In genomic region chr3:101732240-101732641, GRCh38 we compare ENCODE assay signal across 19 cellular contexts. TPM values are rescaled to one million over a fixed set of nuclear protein-coding genes. Genes with fewer than 3 reads are reported as not detected.
DNase-seq lines count a peak whose midpoint lies in the region; ATAC-seq, FAIRE-seq and TF ChIP-seq lines count a peak whose summit lies in the region.
"Had no signal": no experiment of that assay in that cellular context is flagged by ENCODE, and none has a peak within 500 bp of the region (broad histone marks: within the 10 kb centered on the region; RNA-seq: fewer than 3 reads in every experiment).

No MANE protein-coding gene starts in this region.

- H3K36me3 ChIP-seq in keratinocyte (ENCODE audit: control insufficient read depth in 2 of 2, extremely low read depth in 1 of 2, insufficient read depth in 2 of 2, low read length in 2 of 2) = peaks cover 10 to 23% of the 10 kb centered on the region in 2 experiments
- H3K36me3 ChIP-seq in HepG2 (replicated peaks in 1 of 2; ENCODE audit: control insufficient read depth in 1 of 2, insufficient read depth in 2 of 2, low read length in 2 of 2) = peaks cover 2 to 36% of the 10 kb centered on the region in 2 experiments; a peak in 4 of 5 replicates

- no peak overlapping the region for H3K27ac Mint-ChIP-seq in CD4-positive, alpha-beta T cell

- TF ChIP-seq EP300 in HepG2 (IDR thresholded peaks at IDR 0.05; ENCODE audit: low read depth in 2 of 2, low read length in 2 of 2) (no peak), HepG2 (CRISPR knock-in tag; IDR thresholded peaks at IDR 0.05; ENCODE audit: borderline replicate concordance) (no peak)

- dilution Hi-C loops in keratinocyte (cut with MboI; ENCODE audit: extremely low pct_ligation_motif_present, low sequenced_read_pairs) = no loop called here

- intact Hi-C loops in sciatic nerve (cut with DNase I) = no loop called here
- intact Hi-C loops in HepG2 (cut with micrococcal nuclease; ENCODE audit: unreplicated experiment) = no loop called here
- intact Hi-C loops in CD4-positive, alpha-beta T cell (cut with DNase I, micrococcal nuclease) = no loop called here

- no peaks in the 10 kb centered on the region for H3K4me1 Mint-ChIP-seq in CD4-positive, alpha-beta T cell (ENCODE audit: low read depth)

- no peaks in the 10 kb centered on the region for H3K9me3 Mint-ChIP-seq in CD4-positive, alpha-beta T cell

- no peak for TF ChIP-seq RAD21 in HepG2 (CRISPR knock-in tag; IDR thresholded peaks at IDR 0.05)

- FAIRE-seq in keratinocyte (lab: Jason Lieb, UNC) (peak; percentile 34), HepG2 (lab: Jason Lieb, UNC) (no peak)
- FAIRE-seq: G401.6 had no signal

- H2AFZ ChIP-seq in keratinocyte (ENCODE audit: control insufficient read depth, low read length) = no peak overlapping the region
- H2AFZ ChIP-seq in HepG2 (ENCODE audit: low read length) = no peak overlapping the region

- H3K27me3 Mint-ChIP-seq in CD4-positive, alpha-beta T cell = no peaks in the 10 kb centered on the region

- H3K27ac ChIP-seq in cingulate gyrus (ENCODE audit: low read depth, low read length) (peak overlapping the region; percentile 92), keratinocyte (ENCODE audit: control insufficient read depth, insufficient read depth, low read length) (no peak overlapping the region), HepG2 (ENCODE audit: extremely low read length, insufficient read depth, low read length) (no peak overlapping the region)
- H3K27ac ChIP-seq in CD4-positive, alpha-beta T cell (ENCODE audit: low read depth, low read length) = no peak overlapping the region

- 96% methylated on average over 4 of the region's 4 CpGs for WGBS in HepG2 (ENCODE audit: low lambda C conversion rate)

- peak; percentile 70 for ATAC-seq in sciatic nerve
- no peak for ATAC-seq in HepG2
- no peak for ATAC-seq in CD4-positive, alpha-beta T cell (ENCODE audit: poor library complexity)

- H3K9me3 ChIP-seq in keratinocyte (ENCODE audit: control insufficient read depth, low read depth, low read length) (no peaks in the 10 kb centered on the region), HepG2 (ENCODE audit: low read length) (no peaks in the 10 kb centered on the region)
- H3K9me3 ChIP-seq in CD4-positive, alpha-beta T cell (ENCODE audit: control insufficient read depth, low read length) = no peaks in the 10 kb centered on the region
- H3K9me3 ChIP-seq: SK-N-SH had no signal

- no peak for TF ChIP-seq POLR2A in HepG2 (IDR thresholded peaks at IDR 0.05; ENCODE audit: insufficient read depth in 1 of 2, low read depth in 2 of 2, low read length in 2 of 2)

- H3K9ac ChIP-seq in keratinocyte (ENCODE audit: control insufficient read depth, extremely low read depth, insufficient read depth, low read length) (no peak overlapping the region), HepG2 (ENCODE audit: insufficient read depth, low read depth, low read length) (no peak overlapping the region)
- H3K9ac ChIP-seq: SK-N-SH had no signal

- H3K36me3 Mint-ChIP-seq in CD4-positive, alpha-beta T cell (ENCODE audit: low read depth) = peaks cover 86% of the 10 kb centered on the region

- H3K27me3 ChIP-seq in keratinocyte (ENCODE audit: control insufficient read depth, extremely low read depth, insufficient read depth, low read length) = no peaks in the 10 kb centered on the region
- H3K27me3 ChIP-seq in HepG2 (ENCODE audit: control insufficient read depth in 1 of 2, insufficient read depth in 2 of 2, low read length in 2 of 2) = no peaks in the 10 kb centered on the region
- no peaks in the 10 kb centered on the region for H3K27me3 ChIP-seq in CD4-positive, alpha-beta T cell (ENCODE audit: control insufficient read depth, insufficient read depth, low read length)

- DNase-seq in C1 segment of cervical spinal cord (lab: John Stamatoyannopoulos, UW) (peak in 8 of 14 donors; percentile 1 to 79 (median 26)), keratinocyte (ENCODE audit: low read depth, low spot score) (no peak), sciatic nerve (ENCODE audit: low spot score) (no peak), epidermal melanocyte (ENCODE audit: insufficient read length, low spot score) (no peak), iPS-NIHi11 (ENCODE audit: low spot score) (no peak), HepG2 (ENCODE audit: low spot score) (no peak)
- DNase-seq in CD4-positive, alpha-beta T cell = no peak
- DNase-seq: 8988T, DND-41, HCEC 1CT, IMR-90, Kasumi-1, NCI-H1105 treated with DMSO at 0.1 percent for 48 hours, NCI-H1930, NCI-H2171, NCI-H82, SK-N-SH had no signal

- CTCF ChIA-PET in HepG2 (lab: Yijun Ruan, JAX; ENCODE audit: low intra/inter-chr PET ratio, low total read pairs) = no interaction called here
- CTCF ChIA-PET in CD4-positive, alpha-beta T cell (lab: Charles Lee) = no interaction called here

- BruUV-seq in HepG2 (replicated peaks; lab: Mats Ljungman, UMichigan) = no TSS peak

- H3K4me3 Mint-ChIP-seq in CD4-positive, alpha-beta T cell = no peak overlapping the region

- H3K79me2 ChIP-seq in keratinocyte (ENCODE audit: control insufficient read depth, insufficient read depth, low read length) (no peaks in the 10 kb centered on the region), HepG2 (ENCODE audit: insufficient read depth, low read length) (no peaks in the 10 kb centered on the region)

- H3K4me3 ChIP-seq in keratinocyte (ENCODE audit: control insufficient read depth in 2 of 3, extremely low read depth in 1 of 3, insufficient read depth in 2 of 3, low read depth in 1 of 3, low read length in 3 of 3) (no peak overlapping the region), HepG2 (replicated peaks in 1 of 3; ENCODE audit: insufficient read depth in 1 of 3, low read depth in 2 of 3, low read length in 3 of 3) (no peak overlapping the region)

- in situ Hi-C loops in HepG2 (cut with HindIII; ENCODE audit: extremely low pct_ligation_motif_present, low pct_unique_long_range_greater_than_20kb) = no loop called here

- H3K4me2 ChIP-seq in keratinocyte (ENCODE audit: control insufficient read depth, extremely low read depth, insufficient read depth, low read depth, low read length) = no peak overlapping the region
- no peak overlapping the region for H3K4me2 ChIP-seq in HepG2 (ENCODE audit: low read depth, low read length)
- H3K4me2 ChIP-seq: SK-N-SH had no signal

- H3K9me1 ChIP-seq in keratinocyte (ENCODE audit: control insufficient read depth, extremely low read depth, insufficient read depth, low read length) = no peaks in the 10 kb centered on the region

- POLR2A ChIA-PET in HepG2 (lab: Yijun Ruan, JAX) = no interaction called here
- POLR2A ChIA-PET in CD4-positive, alpha-beta T cell (lab: Charles Lee) = interaction anchor here (0.9 kb wide), 1 partner anchor 8 kb away, joined by 5 read pairs; the partner anchor contains the start of gene CEP97

- H3K4me1 ChIP-seq in keratinocyte (ENCODE audit: control insufficient read depth, extremely low read depth, insufficient read depth, low read length) (no peaks in the 10 kb centered on the region), HepG2 (ENCODE audit: insufficient read depth, low read length) (no peaks in the 10 kb centered on the region)

- TF ChIP-seq CTCF in keratinocyte (optimal IDR thresholded peaks at IDR 0.05 in 1 of 3, IDR thresholded peaks at IDR 0.05 in 1 of 3, conservative IDR thresholded peaks at IDR 0.05 in 1 of 3; ENCODE audit: extremely low read depth in 1 of 3, insufficient read depth in 2 of 3, low read length in 3 of 3) = no peak
- no peak for TF ChIP-seq CTCF in HepG2 (CRISPR knock-in tag; IDR thresholded peaks at IDR 0.05)
- no peak for TF ChIP-seq CTCF in CD4-positive, alpha-beta T cell (IDR thresholded peaks at IDR 0.05)

- H4K20me1 ChIP-seq in keratinocyte (ENCODE audit: control insufficient read depth, extremely low read depth, insufficient read depth, low read length) (no peaks in the 10 kb centered on the region), HepG2 (ENCODE audit: insufficient read depth, low read length) (no peaks in the 10 kb centered on the region)

RNA-seq across cellular contexts. Expression of gene CEP97, which starts 7.8 kb away (rescaled TPM):
- polyA plus RNA-seq in keratinocyte (1.6 to 3.6 TPM (median 2.6 TPM) in 3 replicates), HepG2 (2011; rRNA removed) (0.71 and 0.99 TPM in 2 replicates)
- polyA plus RNA-seq in keratinocyte (2011; ENCODE audit: low read depth) = 9.9 TPM
- polyA plus RNA-seq in keratinocyte (2011; cell fraction: cytosol; rRNA removed) = 1.1 and 1.9 TPM in 2 replicates
- 5.9 and 6.6 TPM in 2 replicates for polyA plus RNA-seq in keratinocyte (2011; cell fraction: nucleus; rRNA removed)
- 3.5 and 3.6 TPM in 2 replicates for polyA plus RNA-seq in keratinocyte (2012; ENCODE audit: low replicate concordance)
- polyA minus RNA-seq in keratinocyte = 5.1 to 10.3 TPM (median 5.2 TPM) in 3 replicates
- 3.1 TPM for polyA minus RNA-seq in keratinocyte (2011; cell fraction: cytosol; rRNA and poly(A)+ RNA removed)
- 7.5 and 10.9 TPM in 2 replicates for polyA minus RNA-seq in keratinocyte (2011; cell fraction: nucleus; rRNA and poly(A)+ RNA removed)
- total RNA-seq in sciatic nerve (19.2 TPM), HepG2 (2016; rRNA removed; fragmentation: Illumina TruSeq; extraction: Trizol) (6.5 and 10.2 TPM in 2 replicates)
- 0.88 and 0.91 TPM in 2 replicates for total RNA-seq in HepG2 (2016; cell fraction: cytosol; rRNA removed; fragmentation: Illumina TruSeq; extraction: Trizol; ENCODE audit: low read depth)
- total RNA-seq in HepG2 (2016; cell fraction: insoluble cytoplasmic fraction; rRNA removed; fragmentation: Illumina TruSeq; extraction: Trizol) = 6.7 and 10.1 TPM in 2 replicates
- 1.4 and 1.5 TPM in 2 replicates for total RNA-seq in HepG2 (2016; cell fraction: membrane; rRNA removed; fragmentation: Illumina TruSeq; extraction: Trizol)
- total RNA-seq in HepG2 (2016; cell fraction: nucleus; rRNA removed; fragmentation: Illumina TruSeq; extraction: Trizol) = 6.3 and 6.4 TPM in 2 replicates
- 0.43 and 0.78 TPM in 2 replicates for polyA plus RNA-seq in HepG2 (2011; cell fraction: cytosol; rRNA removed)
- 0.72 and 2.3 TPM in 2 replicates for polyA plus RNA-seq in HepG2 (2011; cell fraction: nucleus; rRNA removed)
- polyA plus RNA-seq in HepG2 (2012) = 1.4 and 1.8 TPM in 2 replicates
- polyA plus RNA-seq in HepG2 (2016; cell fraction: cytosol; fragmentation: Illumina TruSeq; extraction: Trizol; ENCODE audit: low read depth) = 0.03 and 0.05 TPM in 2 replicates
- polyA plus RNA-seq in HepG2 (2016; cell fraction: insoluble cytoplasmic fraction; fragmentation: Illumina TruSeq; extraction: Trizol; ENCODE audit: low read depth) = 2.2 and 2.4 TPM in 2 replicates
- polyA plus RNA-seq in HepG2 (2016; cell fraction: membrane; fragmentation: Illumina TruSeq; extraction: Trizol; ENCODE audit: low read depth) = 0.16 and 0.17 TPM in 2 replicates
- 3.7 and 4.7 TPM in 2 replicates for polyA plus RNA-seq in HepG2 (2016; cell fraction: nucleus; fragmentation: Illumina TruSeq; extraction: Trizol; ENCODE audit: insufficient read depth, low read depth)
- polyA minus RNA-seq in HepG2 (2011; rRNA and poly(A)+ RNA removed; ENCODE audit: low replicate concordance) = 1.5 and 7.8 TPM in 2 replicates
- 3.0 and 4.2 TPM in 2 replicates for polyA minus RNA-seq in HepG2 (2011; cell fraction: cytosol; rRNA and poly(A)+ RNA removed)
- 5.2 and 6.5 TPM in 2 replicates for polyA minus RNA-seq in HepG2 (2011; cell fraction: nucleus; rRNA and poly(A)+ RNA removed)
- total RNA-seq in CD4-positive, alpha-beta T cell = 1 to 10 TPM; 6.3 to 6.6 TPM

RNA-seq across cellular contexts. Expression of gene RPL24, which starts 45.7 kb away (rescaled TPM):
- polyA plus RNA-seq in keratinocyte (787 to 1,581 TPM (median 1,426 TPM) in 3 replicates), HepG2 (2011; rRNA removed) (1,058 and 1,150 TPM in 2 replicates)
- 1,422 TPM for polyA plus RNA-seq in keratinocyte (2011; ENCODE audit: low read depth)
- polyA plus RNA-seq in keratinocyte (2011; cell fraction: cytosol; rRNA removed) = 1,729 and 2,267 TPM in 2 replicates
- 326 and 477 TPM in 2 replicates for polyA plus RNA-seq in keratinocyte (2011; cell fraction: nucleus; rRNA removed)
- 1,573 and 1,783 TPM in 2 replicates for polyA plus RNA-seq in keratinocyte (2012; ENCODE audit: low replicate concordance)
- 324 to 419 TPM (median 389 TPM) in 3 replicates for polyA minus RNA-seq in keratinocyte
- polyA minus RNA-seq in keratinocyte (2011; cell fraction: cytosol; rRNA and poly(A)+ RNA removed) = 430 TPM
- 131 and 143 TPM in 2 replicates for polyA minus RNA-seq in keratinocyte (2011; cell fraction: nucleus; rRNA and poly(A)+ RNA removed)
- total RNA-seq in sciatic nerve (778 TPM), HepG2 (2016; rRNA removed; fragmentation: Illumina TruSeq; extraction: Trizol) (1,056 and 1,362 TPM in 2 replicates)
- total RNA-seq in HepG2 (2016; cell fraction: cytosol; rRNA removed; fragmentation: Illumina TruSeq; extraction: Trizol; ENCODE audit: low read depth) = 1,422 and 1,553 TPM in 2 replicates
- 1,073 and 1,398 TPM in 2 replicates for total RNA-seq in HepG2 (2016; cell fraction: insoluble cytoplasmic fraction; rRNA removed; fragmentation: Illumina TruSeq; extraction: Trizol)
- total RNA-seq in HepG2 (2016; cell fraction: membrane; rRNA removed; fragmentation: Illumina TruSeq; extraction: Trizol) = 1,942 and 1,946 TPM in 2 replicates
- total RNA-seq in HepG2 (2016; cell fraction: nucleus; rRNA removed; fragmentation: Illumina TruSeq; extraction: Trizol) = 372 and 380 TPM in 2 replicates
- 564 and 1,013 TPM in 2 replicates for polyA plus RNA-seq in HepG2 (2011; cell fraction: cytosol; rRNA removed)
- polyA plus RNA-seq in HepG2 (2011; cell fraction: nucleus; rRNA removed) = 191 and 261 TPM in 2 replicates
- 1,418 and 1,581 TPM in 2 replicates for polyA plus RNA-seq in HepG2 (2012)
- polyA plus RNA-seq in HepG2 (2016; cell fraction: cytosol; fragmentation: Illumina TruSeq; extraction: Trizol; ENCODE audit: low read depth) = 1,680 and 1,696 TPM in 2 replicates
- 1,319 and 1,459 TPM in 2 replicates for polyA plus RNA-seq in HepG2 (2016; cell fraction: insoluble cytoplasmic fraction; fragmentation: Illumina TruSeq; extraction: Trizol; ENCODE audit: low read depth)
- 1,798 and 1,842 TPM in 2 replicates for polyA plus RNA-seq in HepG2 (2016; cell fraction: membrane; fragmentation: Illumina TruSeq; extraction: Trizol; ENCODE audit: low read depth)
- 641 and 653 TPM in 2 replicates for polyA plus RNA-seq in HepG2 (2016; cell fraction: nucleus; fragmentation: Illumina TruSeq; extraction: Trizol; ENCODE audit: insufficient read depth, low read depth)
- 269 and 569 TPM in 2 replicates for polyA minus RNA-seq in HepG2 (2011; rRNA and poly(A)+ RNA removed; ENCODE audit: low replicate concordance)
- polyA minus RNA-seq in HepG2 (2011; cell fraction: cytosol; rRNA and poly(A)+ RNA removed) = 209 and 212 TPM in 2 replicates
- 213 and 250 TPM in 2 replicates for polyA minus RNA-seq in HepG2 (2011; cell fraction: nucleus; rRNA and poly(A)+ RNA removed)
- total RNA-seq in CD4-positive, alpha-beta T cell = 1,000 to 10,000 TPM; 1,722 to 1,769 TPM

RNA-seq across cellular contexts. Expression of gene NXPE3, which starts 46.8 kb away (rescaled TPM):
- polyA plus RNA-seq in keratinocyte (15.8 to 19.9 TPM (median 16.8 TPM) in 3 replicates), HepG2 (2011; rRNA removed) (3.5 and 3.6 TPM in 2 replicates)
- polyA plus RNA-seq in keratinocyte (2011; ENCODE audit: low read depth) = 2.6 TPM
- polyA plus RNA-seq in keratinocyte (2011; cell fraction: cytosol; rRNA removed) = 10.2 and 14.8 TPM in 2 replicates
- polyA plus RNA-seq in keratinocyte (2011; cell fraction: nucleus; rRNA removed) = 14.9 and 18.2 TPM in 2 replicates
- 1.6 and 13.9 TPM in 2 replicates for polyA plus RNA-seq in keratinocyte (2012; ENCODE audit: low replicate concordance)
- polyA minus RNA-seq in keratinocyte = 28.7 to 36.9 TPM (median 35.8 TPM) in 3 replicates
- polyA minus RNA-seq in keratinocyte (2011; cell fraction: cytosol; rRNA and poly(A)+ RNA removed) = 13.8 TPM
- 19.4 and 27.1 TPM in 2 replicates for polyA minus RNA-seq in keratinocyte (2011; cell fraction: nucleus; rRNA and poly(A)+ RNA removed)
- total RNA-seq in sciatic nerve (24.7 TPM), HepG2 (2016; rRNA removed; fragmentation: Illumina TruSeq; extraction: Trizol) (4.7 and 5.3 TPM in 2 replicates)
- 2.1 and 2.6 TPM in 2 replicates for total RNA-seq in HepG2 (2016; cell fraction: cytosol; rRNA removed; fragmentation: Illumina TruSeq; extraction: Trizol; ENCODE audit: low read depth)
- 4.8 and 5.6 TPM in 2 replicates for total RNA-seq in HepG2 (2016; cell fraction: insoluble cytoplasmic fraction; rRNA removed; fragmentation: Illumina TruSeq; extraction: Trizol)
- total RNA-seq in HepG2 (2016; cell fraction: membrane; rRNA removed; fragmentation: Illumina TruSeq; extraction: Trizol) = 8.2 and 9.3 TPM in 2 replicates
- 2.8 and 4.3 TPM in 2 replicates for total RNA-seq in HepG2 (2016; cell fraction: nucleus; rRNA removed; fragmentation: Illumina TruSeq; extraction: Trizol)
- polyA plus RNA-seq in HepG2 (2011; cell fraction: cytosol; rRNA removed) = 2.9 and 4.4 TPM in 2 replicates
- 1.7 and 2.3 TPM in 2 replicates for polyA plus RNA-seq in HepG2 (2011; cell fraction: nucleus; rRNA removed)
- 2.8 and 4.3 TPM in 2 replicates for polyA plus RNA-seq in HepG2 (2012)
- 3.2 and 3.3 TPM in 2 replicates for polyA plus RNA-seq in HepG2 (2016; cell fraction: cytosol; fragmentation: Illumina TruSeq; extraction: Trizol; ENCODE audit: low read depth)
- polyA plus RNA-seq in HepG2 (2016; cell fraction: insoluble cytoplasmic fraction; fragmentation: Illumina TruSeq; extraction: Trizol; ENCODE audit: low read depth) = 6.4 and 7.2 TPM in 2 replicates
- polyA plus RNA-seq in HepG2 (2016; cell fraction: membrane; fragmentation: Illumina TruSeq; extraction: Trizol; ENCODE audit: low read depth) = 7.5 and 7.8 TPM in 2 replicates
- polyA plus RNA-seq in HepG2 (2016; cell fraction: nucleus; fragmentation: Illumina TruSeq; extraction: Trizol; ENCODE audit: insufficient read depth, low read depth) = 4.1 and 5.6 TPM in 2 replicates
- polyA minus RNA-seq in HepG2 (2011; rRNA and poly(A)+ RNA removed; ENCODE audit: low replicate concordance) = 7.4 and 7.9 TPM in 2 replicates
- polyA minus RNA-seq in HepG2 (2011; cell fraction: cytosol; rRNA and poly(A)+ RNA removed) = 1.8 and 3.9 TPM in 2 replicates
- 3.2 and 4.4 TPM in 2 replicates for polyA minus RNA-seq in HepG2 (2011; cell fraction: nucleus; rRNA and poly(A)+ RNA removed)
- total RNA-seq in CD4-positive, alpha-beta T cell = 10 to 100 TPM; 37.4 to 37.5 TPM

RNA-seq across cellular contexts. Expression of gene ZBTB11, which starts 55.3 kb away (rescaled TPM):
- polyA plus RNA-seq in keratinocyte (10.4 to 19.7 TPM (median 13.8 TPM) in 3 replicates), HepG2 (2011; rRNA removed) (5.2 and 5.9 TPM in 2 replicates)
- 12.5 TPM for polyA plus RNA-seq in keratinocyte (2011; ENCODE audit: low read depth)
- polyA plus RNA-seq in keratinocyte (2011; cell fraction: cytosol; rRNA removed) = 5.5 and 11.1 TPM in 2 replicates
- polyA plus RNA-seq in keratinocyte (2011; cell fraction: nucleus; rRNA removed) = 19.6 and 27.3 TPM in 2 replicates
- polyA plus RNA-seq in keratinocyte (2012; ENCODE audit: low replicate concordance) = 10.9 and 13.4 TPM in 2 replicates
- polyA minus RNA-seq in keratinocyte = 3.5 to 25.9 TPM (median 12.5 TPM) in 3 replicates
- polyA minus RNA-seq in keratinocyte (2011; cell fraction: cytosol; rRNA and poly(A)+ RNA removed) = 17.5 TPM
- polyA minus RNA-seq in keratinocyte (2011; cell fraction: nucleus; rRNA and poly(A)+ RNA removed) = 28.3 and 40.4 TPM in 2 replicates
- total RNA-seq in sciatic nerve (23.2 TPM), HepG2 (2016; rRNA removed; fragmentation: Illumina TruSeq; extraction: Trizol) (18.1 and 24.6 TPM in 2 replicates)
- 5.4 and 8.1 TPM in 2 replicates for total RNA-seq in HepG2 (2016; cell fraction: cytosol; rRNA removed; fragmentation: Illumina TruSeq; extraction: Trizol; ENCODE audit: low read depth)
- 17.4 and 24.4 TPM in 2 replicates for total RNA-seq in HepG2 (2016; cell fraction: insoluble cytoplasmic fraction; rRNA removed; fragmentation: Illumina TruSeq; extraction: Trizol)
- 6.4 and 7.7 TPM in 2 replicates for total RNA-seq in HepG2 (2016; cell fraction: membrane; rRNA removed; fragmentation: Illumina TruSeq; extraction: Trizol)
- 20.2 and 22.5 TPM in 2 replicates for total RNA-seq in HepG2 (2016; cell fraction: nucleus; rRNA removed; fragmentation: Illumina TruSeq; extraction: Trizol)
- polyA plus RNA-seq in HepG2 (2011; cell fraction: cytosol; rRNA removed) = 1.9 and 2.8 TPM in 2 replicates
- polyA plus RNA-seq in HepG2 (2011; cell fraction: nucleus; rRNA removed) = 6.0 and 7.5 TPM in 2 replicates
- 7.3 and 8.2 TPM in 2 replicates for polyA plus RNA-seq in HepG2 (2012)
- 0.27 TPM in 2 replicates for polyA plus RNA-seq in HepG2 (2016; cell fraction: cytosol; fragmentation: Illumina TruSeq; extraction: Trizol; ENCODE audit: low read depth)
- polyA plus RNA-seq in HepG2 (2016; cell fraction: insoluble cytoplasmic fraction; fragmentation: Illumina TruSeq; extraction: Trizol; ENCODE audit: low read depth) = 12.4 and 13.0 TPM in 2 replicates
- 1.3 TPM in 2 replicates for polyA plus RNA-seq in HepG2 (2016; cell fraction: membrane; fragmentation: Illumina TruSeq; extraction: Trizol; ENCODE audit: low read depth)
- 18.0 and 18.7 TPM in 2 replicates for polyA plus RNA-seq in HepG2 (2016; cell fraction: nucleus; fragmentation: Illumina TruSeq; extraction: Trizol; ENCODE audit: insufficient read depth, low read depth)
- polyA minus RNA-seq in HepG2 (2011; rRNA and poly(A)+ RNA removed; ENCODE audit: low replicate concordance) = 7.1 and 9.5 TPM in 2 replicates
- 11.8 and 14.0 TPM in 2 replicates for polyA minus RNA-seq in HepG2 (2011; cell fraction: cytosol; rRNA and poly(A)+ RNA removed)
- 27.7 and 31.0 TPM in 2 replicates for polyA minus RNA-seq in HepG2 (2011; cell fraction: nucleus; rRNA and poly(A)+ RNA removed)
- 10 to 100 TPM; 73.5 to 76.6 TPM for total RNA-seq in CD4-positive, alpha-beta T cell

Comparison
In these comparisons a context has a peak if more than half of its experiments do, and no peak if none do; other contexts are left out.
1. DNase-seq: peak in C1 segment of cervical spinal cord (8 of 14); none in keratinocyte (single experiment), sciatic nerve (single experiment), epidermal melanocyte (single experiment), iPS-NIHi11 (single experiment), HepG2 (single experiment) and CD4-positive, alpha-beta T cell (0 of 10).